Comparison of ENCODE assay signal across 11 cellular contexts in genomic region chr12:69527506-69528272, GRCh38. TPM values are rescaled to one million over a fixed set of nuclear protein-coding genes. Genes with fewer than 3 reads are reported as not detected.
DNase-seq lines count a peak whose midpoint lies in the region; ATAC-seq and TF ChIP-seq lines count a peak whose summit lies in the region.
"Had no signal": no experiment of that assay in that cellular context is flagged by ENCODE, and none has a peak within 500 bp of the region (broad histone marks: within the 10 kb centered on the region; RNA-seq: fewer than 3 reads in every experiment).

No MANE protein-coding gene starts in this region.

- H3K36me3 ChIP-seq in fibroblast of lung (ENCODE audit: control insufficient read depth, insufficient read depth, low read length) (no peaks in the 10 kb centered on the region), smooth muscle cell (ENCODE audit: low read depth) (no peaks in the 10 kb centered on the region)

- peak; percentile 36 for DNase-seq in GM04504 (ENCODE audit: low read depth)
- DNase-seq in T-helper 17 cell = no peak
- peak; percentile 68 to 94 for DNase-seq in fibroblast of lung (ENCODE audit: low read depth in 2 of 2)
- DNase-seq in smooth muscle cell (lab: John Stamatoyannopoulos, UW; ENCODE audit: unreplicated experiment) = no peak
- no peak for DNase-seq in globus pallidus (ENCODE audit: low spot score)
- no peak for DNase-seq in HuH-7.5 (ENCODE audit: low spot score)
- no peak for DNase-seq in COLO668 (lab: John Stamatoyannopoulos, UW; ENCODE audit: unreplicated experiment)
- DNase-seq in NCI-H82 (lab: John Stamatoyannopoulos, UW) = no peak
- DNase-seq: foreskin melanocyte; GF-D8; stimulated activated CD4-positive, alpha-beta T cell treated with anti-CD3 and anti-CD28 coated beads, Interleukin-2, amount 100 ng/mL, for 48 hours had no signal

- H3K4me3 ChIP-seq in fibroblast of lung (replicated peaks in 1 of 4; ENCODE audit: control extremely low read depth in 1 of 4, insufficient read depth in 1 of 4, low read depth in 3 of 4, low read length in 4 of 4) = no peak overlapping the region
- no peak overlapping the region for H3K4me3 ChIP-seq in smooth muscle cell

- no peak overlapping the region for H3K4me3 Mint-ChIP-seq in T-helper 17 cell

- H3K27me3 ChIP-seq in fibroblast of lung (ENCODE audit: control insufficient read depth, insufficient read depth, low read length) (no peaks in the 10 kb centered on the region), smooth muscle cell (ENCODE audit: low read depth) (no peaks in the 10 kb centered on the region)

- peaks cover 24% of the 10 kb centered on the region for H3F3A ChIP-seq in smooth muscle cell (ENCODE audit: low read depth)

- H3K27ac ChIP-seq in fibroblast of lung (ENCODE audit: insufficient read depth, low read length) = peak overlapping the region; percentile 49
- H3K27ac ChIP-seq in smooth muscle cell (ENCODE audit: low read depth) = peak overlapping the region; percentile 88

- H3K4me2 ChIP-seq in fibroblast of lung (ENCODE audit: extremely low read depth, insufficient read depth, low read length) = peak overlapping the region; percentile 63
- H3K4me2 ChIP-seq in smooth muscle cell = peak overlapping the region; percentile 65

- H3K27me3 Mint-ChIP-seq in T-helper 17 cell = no peaks in the 10 kb centered on the region

- WGBS in smooth muscle cell (ENCODE audit: low lambda C conversion rate) = 46% methylated on average over 3 of the region's 3 CpGs

- peaks cover 12% of the 10 kb centered on the region for H3K4me1 Mint-ChIP-seq in T-helper 17 cell

- TF ChIP-seq CTCF in fibroblast of lung (conservative IDR thresholded peaks at IDR 0.05 in 1 of 2, IDR thresholded peaks at IDR 0.05 in 1 of 2; ENCODE audit: low read depth in 1 of 2, low read length in 2 of 2) (no peak), smooth muscle cell (IDR thresholded peaks at IDR 0.05; ENCODE audit: borderline replicate concordance, insufficient read depth, poor library complexity, severe bottlenecking) (no peak)

- H3K36me3 Mint-ChIP-seq in T-helper 17 cell (ENCODE audit: low read depth) = peaks cover 2% of the 10 kb centered on the region

- no peak overlapping the region for H3K9ac ChIP-seq in fibroblast of lung (ENCODE audit: insufficient read depth, low read length)
- H3K9ac ChIP-seq in smooth muscle cell (ENCODE audit: low read depth) = peak overlapping the region; percentile 45

- H3K4me1 ChIP-seq in fibroblast of lung (ENCODE audit: control insufficient read depth, extremely low read depth, insufficient read depth, low read length) (peaks cover 10% of the 10 kb centered on the region), smooth muscle cell (ENCODE audit: low read depth) (peaks cover 21% of the 10 kb centered on the region)

- H2AFZ ChIP-seq in fibroblast of lung (ENCODE audit: low read length) = no peak overlapping the region
- no peak overlapping the region for H2AFZ ChIP-seq in smooth muscle cell (ENCODE audit: low read depth)

- H4K20me1 ChIP-seq in fibroblast of lung (ENCODE audit: control insufficient read depth, extremely low read depth, insufficient read depth, low read length) = no peaks in the 10 kb centered on the region
- peaks cover 15% of the 10 kb centered on the region for H4K20me1 ChIP-seq in smooth muscle cell (ENCODE audit: low read depth)

- H3K79me2 ChIP-seq in fibroblast of lung (ENCODE audit: control insufficient read depth, insufficient read depth, low read length) (peaks cover 66% of the 10 kb centered on the region), smooth muscle cell (ENCODE audit: low read depth) (peaks cover 92% of the 10 kb centered on the region)

- H3K9me3 ChIP-seq in T-helper 17 cell (ENCODE audit: control insufficient read depth, low read length, poor library complexity, severe bottlenecking) (no peaks in the 10 kb centered on the region), fibroblast of lung (ENCODE audit: control insufficient read depth, insufficient read depth, low read depth, low read length) (no peaks in the 10 kb centered on the region), smooth muscle cell (replicated peaks; ENCODE audit: low read depth) (no peaks in the 10 kb centered on the region)

- ATAC-seq in T-helper 17 cell = no peak

- H3K27ac Mint-ChIP-seq in T-helper 17 cell = peak overlapping the region; percentile 0

RNA-seq across cellular contexts. Expression of gene FRS2, which starts 57.5 kb away (rescaled TPM):
- total RNA-seq in T-helper 17 cell (10 to 100 TPM; 26.8 to 27.9 TPM), fibroblast of lung (41.3 and 45.9 TPM in 2 replicates), smooth muscle cell (90.2 and 169 TPM in 2 replicates)
- polyA plus RNA-seq in fibroblast of lung (22.7 and 37.1 TPM in 2 replicates), smooth muscle cell (21.6 and 23.8 TPM in 2 replicates)
- polyA plus RNA-seq in fibroblast of lung (2012) = 11.7 and 18.7 TPM in 2 replicates
- 6.7 and 8.2 TPM in 2 replicates for polyA minus RNA-seq in fibroblast of lung (ENCODE audit: low replicate concordance)

RNA-seq across cellular contexts. Expression of gene CCT2, which starts 57.6 kb away (rescaled TPM):
- 100 to 1,000 TPM; 197 to 229 TPM for total RNA-seq in T-helper 17 cell
- 174 and 190 TPM in 2 replicates for total RNA-seq in fibroblast of lung
- polyA plus RNA-seq in fibroblast of lung = 178 and 237 TPM in 2 replicates
- polyA plus RNA-seq in fibroblast of lung (2012) = 148 and 207 TPM in 2 replicates
- polyA minus RNA-seq in fibroblast of lung (ENCODE audit: low replicate concordance) = 67.8 and 133 TPM in 2 replicates
- total RNA-seq in smooth muscle cell = 236 and 280 TPM in 2 replicates
- polyA plus RNA-seq in smooth muscle cell = 151 and 171 TPM in 2 replicates

Comparison
In these comparisons a context has a peak if more than half of its experiments do, and no peak if none do; other contexts are left out.
1. DNase-seq: peak in GM04504 (single experiment) and fibroblast of lung (2 of 2); none in T-helper 17 cell (0 of 3), smooth muscle cell (single experiment), globus pallidus (single experiment), HuH-7.5 (single experiment), COLO668 (single experiment) and NCI-H82 (single experiment).